9 cellular contexts compared by ENCODE assay signal in genomic region chr3:17894434-17895060, GRCh38.
DNase-seq lines count a peak whose midpoint lies in the region; ATAC-seq and TF ChIP-seq lines count a peak whose summit lies in the region.
"Had no signal": no experiment of that assay in that cellular context is flagged by ENCODE, and none has a peak within 500 bp of the region (broad histone marks: within the 10 kb centered on the region; RNA-seq: fewer than 3 reads in every experiment).

No MANE protein-coding gene starts in this region.

- no peak overlapping the region for H3K27ac Mint-ChIP-seq in chondrocyte (ENCODE audit: unreplicated experiment)
- no peak overlapping the region for H3K27ac Mint-ChIP-seq in effector memory CD8-positive, alpha-beta T cell

- no peaks in the 10 kb centered on the region for H3K36me3 Mint-ChIP-seq in chondrocyte (ENCODE audit: low read depth)
- H3K36me3 Mint-ChIP-seq in effector memory CD8-positive, alpha-beta T cell (ENCODE audit: insufficient read depth), result no peaks in the 10 kb centered on the region

- H3K27me3 ChIP-seq in heart right ventricle, result no peaks in the 10 kb centered on the region
- H3K27me3 ChIP-seq in right atrium auricular region, result no peaks in the 10 kb centered on the region
- H3K27me3 ChIP-seq: upper lobe of left lung had no signal

- no peak overlapping the region for H3K4me3 Mint-ChIP-seq in chondrocyte (ENCODE audit: unreplicated experiment)
- no peak overlapping the region for H3K4me3 Mint-ChIP-seq in effector memory CD8-positive, alpha-beta T cell

- H3K27ac ChIP-seq in heart right ventricle (no peak overlapping the region), right atrium auricular region (no peak overlapping the region)
- H3K27ac ChIP-seq: upper lobe of left lung had no signal

- ATAC-seq in heart right ventricle, result no peak
- ATAC-seq in HG03175 (IDR thresholded peaks at IDR 0.05; ENCODE audit: unreplicated experiment), result peak; percentile 76
- ATAC-seq in effector memory CD8-positive, alpha-beta T cell (replicated peaks), result no peak

- no peak for DNase-seq in heart right ventricle
- DNase-seq in right atrium auricular region (ENCODE audit: low spot score), result no peak
- DNase-seq in RPMI8226, result peak; percentile 17
- no peak for DNase-seq in chondrocyte (ENCODE audit: low spot score)
- DNase-seq in non-pigmented ciliary epithelial cell (ENCODE audit: low read depth), result peak; percentile 4
- no peak for DNase-seq in effector memory CD8-positive, alpha-beta T cell
- DNase-seq in NCI-H1694 (lab: John Stamatoyannopoulos, UW), result no peak

- H3K4me1 ChIP-seq in heart right ventricle (no peaks in the 10 kb centered on the region), right atrium auricular region (no peaks in the 10 kb centered on the region)
- H3K4me1 ChIP-seq: upper lobe of left lung had no signal

- H3K36me3 ChIP-seq in heart right ventricle (no peaks in the 10 kb centered on the region), right atrium auricular region (no peaks in the 10 kb centered on the region)
- H3K36me3 ChIP-seq: upper lobe of left lung had no signal

- intact Hi-C loops in heart right ventricle (cut with DNase I), result no loop called here

- no peaks in the 10 kb centered on the region for H3K9me3 Mint-ChIP-seq in chondrocyte (ENCODE audit: low read depth)
- H3K9me3 Mint-ChIP-seq in effector memory CD8-positive, alpha-beta T cell, result no peaks in the 10 kb centered on the region

- H3K9me3 ChIP-seq in heart right ventricle (peaks cover 0 to 14% (median 3%) of the 10 kb centered on the region in 11 donors), right atrium auricular region (peaks cover 0 to 6% of the 10 kb centered on the region in 2 donors)
- H3K9me3 ChIP-seq: upper lobe of left lung had no signal

- TF ChIP-seq CTCF in heart right ventricle (IDR thresholded peaks at IDR 0.05), result peak in 6 of 9 donors; percentile 20 to 36 (median 33)
- TF ChIP-seq CTCF in right atrium auricular region (IDR thresholded peaks at IDR 0.05), result no peak
- TF ChIP-seq CTCF in chondrocyte (IDR thresholded peaks at IDR 0.05), result peak; percentile 75

- 7% methylated on average over 1 of the region's 1 CpG for WGBS in heart right ventricle, 2 donors

- H3K27me3 Mint-ChIP-seq in chondrocyte (ENCODE audit: low read depth), result no peaks in the 10 kb centered on the region
- H3K27me3 Mint-ChIP-seq in effector memory CD8-positive, alpha-beta T cell, result peaks cover 0 to 21% of the 10 kb centered on the region in 2 donors

- H3K4me3 ChIP-seq in heart right ventricle (no peak overlapping the region), right atrium auricular region (no peak overlapping the region)
- H3K4me3 ChIP-seq: upper lobe of left lung had no signal

- H3K4me1 Mint-ChIP-seq in chondrocyte (ENCODE audit: low read depth), result peaks cover 7% of the 10 kb centered on the region
- H3K4me1 Mint-ChIP-seq in effector memory CD8-positive, alpha-beta T cell (ENCODE audit: low read depth in 2 of 2), result no peaks in the 10 kb centered on the region

Comparison
In these comparisons a context has a peak if more than half of its experiments do, and no peak if none do; other contexts are left out.
1. CTCF ChIP-seq: peak in heart right ventricle (6 of 9) and chondrocyte (single experiment); none in right atrium auricular region (0 of 2).
2. DNase-seq: peak in RPMI8226 (single experiment) and non-pigmented ciliary epithelial cell (single experiment); none in heart right ventricle (0 of 2), right atrium auricular region (single experiment), chondrocyte (single experiment), effector memory CD8-positive, alpha-beta T cell (0 of 3) and NCI-H1694 (single experiment).